In the genomic region with DNA sequence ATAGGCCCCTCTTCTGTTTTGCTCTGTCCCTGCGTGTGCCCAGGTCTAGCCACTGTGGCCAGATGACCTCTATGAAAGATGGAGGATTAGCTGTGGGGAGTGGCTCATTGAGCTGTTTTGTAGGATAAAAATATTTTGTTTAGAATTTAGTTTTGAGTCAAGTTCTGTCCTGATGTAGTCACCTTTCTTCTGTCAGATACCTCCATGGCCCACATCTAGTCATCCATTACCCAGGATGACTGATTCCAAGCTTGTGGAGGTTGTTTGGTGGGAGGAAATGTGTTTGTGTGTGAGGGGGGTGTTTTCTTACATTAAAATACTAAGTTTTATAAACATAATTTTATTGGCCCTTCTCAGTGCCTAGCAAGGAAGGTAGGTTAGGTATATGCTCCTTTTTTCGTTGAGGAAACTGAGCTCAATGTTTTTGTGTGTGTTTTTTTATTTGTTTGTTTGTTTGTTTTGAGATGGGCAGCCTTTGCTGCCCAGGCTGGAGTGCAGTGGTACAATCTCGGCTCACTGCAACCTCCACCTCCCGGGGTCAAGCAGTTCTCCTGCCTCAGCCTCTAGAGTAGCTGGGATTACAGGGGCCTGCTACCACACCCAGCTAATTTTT, we compare ENCODE assay signal across 16 cellular contexts.
"Had no signal": no experiment of that assay in that cellular context is flagged by ENCODE, and none has a peak within 500 bp of the region (broad histone marks: within the 10 kb centered on the region; RNA-seq: fewer than 3 reads in every experiment).

No MANE protein-coding gene starts in this region.

- DNase-seq: activated CD8-positive, alpha-beta memory T cell treated with anti-CD3 and anti-CD28 coated beads, Interleukin-2, amount 50 U/mL, for 48 hours; activated naive CD8-positive, alpha-beta T cell treated with anti-CD3 and anti-CD28 coated beads, Interleukin-2, amount 10 ng/mL, durations not matched to agents 7 days and 5 days; aorta; dermis blood vessel endothelial cell; islet precursor cell; pancreas; SK-N-SH; T-cell; T-helper 9 cell; transverse colon had no signal

- H3K9me3 Mint-ChIP-seq: activated naive CD8-positive, alpha-beta T cell treated with anti-CD3 and anti-CD28 coated beads, Interleukin-2, amount 10 ng/mL, durations not matched to agents 7 days and 5 days; stimulated activated memory B cell treated with anti-CD40 and anti-IgM and Interleukin-4, amounts not matched to agents 10 μg/mL and 1 μg/mL and 100 μg/mL, for 72 hours; T-cell had no signal

- H3K4me3 Mint-ChIP-seq: activated naive CD8-positive, alpha-beta T cell treated with anti-CD3 and anti-CD28 coated beads, Interleukin-2, amount 10 ng/mL, durations not matched to agents 7 days and 5 days; stimulated activated memory B cell treated with anti-CD40 and anti-IgM and Interleukin-4, amounts not matched to agents 10 μg/mL and 1 μg/mL and 100 μg/mL, for 72 hours; T-cell had no signal

- H3K4me1 Mint-ChIP-seq: activated naive CD8-positive, alpha-beta T cell treated with anti-CD3 and anti-CD28 coated beads, Interleukin-2, amount 10 ng/mL, durations not matched to agents 7 days and 5 days; T-cell had no signal

- H3K27me3 Mint-ChIP-seq: activated naive CD8-positive, alpha-beta T cell treated with anti-CD3 and anti-CD28 coated beads, Interleukin-2, amount 10 ng/mL, durations not matched to agents 7 days and 5 days; stimulated activated memory B cell treated with anti-CD40 and anti-IgM and Interleukin-4, amounts not matched to agents 10 μg/mL and 1 μg/mL and 100 μg/mL, for 72 hours; T-cell had no signal

- H3K9ac ChIP-seq: SK-N-SH had no signal

- H3K9me3 ChIP-seq: breast epithelium, gastroesophageal sphincter, pancreas, SK-N-SH, transverse colon, vagina had no signal

- H3K4me3 ChIP-seq: breast epithelium, gastroesophageal sphincter, hepatocyte, pancreas, transverse colon, vagina had no signal

- H3K27me3 ChIP-seq: breast epithelium, gastroesophageal sphincter, hepatocyte, pancreas, transverse colon, vagina had no signal

- H3K27ac Mint-ChIP-seq: activated naive CD8-positive, alpha-beta T cell treated with anti-CD3 and anti-CD28 coated beads, Interleukin-2, amount 10 ng/mL, durations not matched to agents 7 days and 5 days; stimulated activated memory B cell treated with anti-CD40 and anti-IgM and Interleukin-4, amounts not matched to agents 10 μg/mL and 1 μg/mL and 100 μg/mL, for 72 hours; T-cell had no signal

- H3K4me1 ChIP-seq: breast epithelium, gastroesophageal sphincter, pancreas, transverse colon, vagina had no signal

- H3K36me3 ChIP-seq: breast epithelium had no signal

- ATAC-seq: gastroesophageal sphincter; left lobe of liver; pancreas; stimulated activated memory B cell treated with anti-CD40 and anti-IgM and Interleukin-4, amounts not matched to agents 10 μg/mL and 1 μg/mL and 100 μg/mL, for 72 hours; T-cell had no signal

- FAIRE-seq: pancreas had no signal

- H3K27ac ChIP-seq: breast epithelium, gastroesophageal sphincter, hepatocyte, pancreas, transverse colon, vagina had no signal
